In the genomic region with DNA sequence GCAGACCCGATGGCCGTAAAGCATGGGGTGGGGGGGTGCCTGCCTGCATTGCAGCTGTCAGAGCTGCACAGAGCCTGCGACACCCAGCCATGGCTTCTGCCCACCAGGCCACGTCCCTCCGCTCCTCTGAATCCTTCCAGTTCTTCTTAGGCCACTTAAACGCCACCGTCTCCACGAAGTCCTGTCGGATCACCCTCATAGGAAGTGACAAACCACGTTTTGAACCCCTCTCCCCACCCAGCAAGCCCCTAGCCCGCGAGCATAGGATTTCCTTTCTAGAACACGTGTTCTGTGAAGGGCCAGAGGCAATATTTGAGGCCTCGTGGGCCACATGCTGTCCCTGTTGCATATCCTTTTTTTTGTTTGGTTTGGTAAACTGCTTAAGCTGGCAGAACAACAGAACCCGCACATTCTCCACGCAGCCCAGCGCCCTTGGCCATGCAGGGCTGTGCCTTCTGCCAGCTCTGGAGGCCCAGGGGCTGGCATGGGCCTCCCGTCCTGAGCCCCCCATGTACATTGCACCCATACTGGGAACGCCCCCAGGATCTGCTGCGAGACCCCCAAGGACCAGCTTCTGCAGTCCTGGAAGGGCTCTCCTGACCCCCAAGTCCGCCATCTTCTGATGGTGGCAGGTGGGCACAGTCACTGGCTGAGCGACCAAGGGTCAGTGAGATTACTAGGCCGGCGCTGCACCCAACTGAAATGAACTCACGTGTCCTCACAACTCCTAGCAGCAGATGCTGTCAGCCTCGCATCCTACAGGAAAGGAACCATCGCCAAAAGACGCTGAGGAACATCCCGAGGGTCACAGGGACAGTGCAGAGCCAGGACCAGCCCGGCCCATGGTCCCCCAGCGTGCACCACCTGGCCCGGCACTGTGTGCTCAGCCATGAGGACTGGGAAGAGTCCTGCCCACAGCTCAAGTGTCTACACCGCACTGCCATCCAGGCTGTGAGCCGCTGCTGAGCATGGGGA, we compare ENCODE assay signal across 13 cellular contexts. TPM values are rescaled to one million over a fixed set of nuclear protein-coding genes. Genes with fewer than 3 reads are reported as not detected.
DNase-seq lines count a peak whose midpoint lies in the region; ATAC-seq and TF ChIP-seq lines count a peak whose summit lies in the region.
"Had no signal": no experiment of that assay in that cellular context is flagged by ENCODE, and none has a peak within 500 bp of the region (broad histone marks: within the 10 kb centered on the region; RNA-seq: fewer than 3 reads in every experiment).

No MANE protein-coding gene starts in this region.

- no peak overlapping the region for H3K23ac ChIP-seq in mesendoderm (ENCODE audit: low read length)

- no peaks in the 10 kb centered on the region for H3K9me3 Mint-ChIP-seq in Caco-2 (ENCODE audit: unreplicated experiment)

- H3K9me3 ChIP-seq in Caco-2 (no peaks in the 10 kb centered on the region), spleen (peaks cover 0 to 10% (median 5%) of the 10 kb centered on the region in 8 donors)

- H4K8ac ChIP-seq in mesendoderm (ENCODE audit: low read depth, low read length): no peak overlapping the region

- no peaks in the 10 kb centered on the region for H3K27me3 ChIP-seq in Caco-2 (replicated peaks; ENCODE audit: control insufficient read depth, insufficient read depth, low read length)
- no peaks in the 10 kb centered on the region for H3K27me3 ChIP-seq in mesendoderm (ENCODE audit: insufficient read depth, low read length, poor library complexity)
- no peaks in the 10 kb centered on the region for H3K27me3 ChIP-seq in spleen (replicated peaks in 1 of 7)
- H3K27me3 ChIP-seq: BLaER1 had no signal

- no peak overlapping the region for H3K4ac ChIP-seq in mesendoderm (ENCODE audit: low read depth, low read length)

- no peak overlapping the region; the same call in 1 of the 2 replicates for H3K4me3 ChIP-seq in Caco-2 (ENCODE audit: low read depth, low read length)
- H3K4me3 ChIP-seq in mesendoderm (ENCODE audit: low read length): no peak overlapping the region
- H3K4me3 ChIP-seq in spleen: no peak overlapping the region
- H3K4me3 ChIP-seq: BLaER1 had no signal

- no peaks in the 10 kb centered on the region for H3K79me2 ChIP-seq in mesendoderm (ENCODE audit: control insufficient read depth, insufficient read depth, low read length)

- WGBS in mesendoderm (ENCODE audit: extremely low coverage, insufficient coverage, low lambda C conversion rate): no CpG with 5 or more reads among the region's 34 CpGs
- 90 to 95% (median 94%) methylated on average over 34 of the region's 34 CpGs for WGBS in spleen, 5 donors

- no peak for TF ChIP-seq POLR2A in spleen (IDR thresholded peaks at IDR 0.05)

- no peaks in the 10 kb centered on the region for H3K36me3 ChIP-seq in Caco-2 (ENCODE audit: control insufficient read depth, insufficient read depth, low read length)
- H3K36me3 ChIP-seq in mesendoderm (ENCODE audit: control insufficient read depth, insufficient read depth, low read length): no peaks in the 10 kb centered on the region
- peaks cover 0 to 70% (median 13%) of the 10 kb centered on the region in 6 donors for H3K36me3 ChIP-seq in spleen

- no peak overlapping the region for H2BK120ac ChIP-seq in mesendoderm (ENCODE audit: low read depth, low read length)

- H2BK5ac ChIP-seq in mesendoderm (ENCODE audit: low read length): no peak overlapping the region

- H3K4me2 ChIP-seq in mesendoderm (ENCODE audit: low read length): no peak overlapping the region
- H3K4me2 ChIP-seq: BLaER1 had no signal

- peak overlapping the region; percentile 21 for H3K27ac Mint-ChIP-seq in Caco-2 (ENCODE audit: unreplicated experiment)

- no peak overlapping the region for H4K5ac ChIP-seq in mesendoderm (ENCODE audit: low read length)

- no peak for TF ChIP-seq CTCF in Caco-2 (IDR thresholded peaks at IDR 0.05; ENCODE audit: insufficient read depth in 1 of 2, low read depth in 1 of 2, low read length in 1 of 2, severe bottlenecking in 1 of 2, unreplicated experiment in 1 of 2)
- no peak for TF ChIP-seq CTCF in RWPE1 (conservative IDR thresholded peaks at IDR 0.05; ENCODE audit: low read depth)
- TF ChIP-seq CTCF in spleen (IDR thresholded peaks at IDR 0.05 in 8 of 11, conservative IDR thresholded peaks at IDR 0.05 in 3 of 11): no peak

- no peak overlapping the region for H3K9ac ChIP-seq in mesendoderm (ENCODE audit: low read length)
- H3K9ac ChIP-seq: BLaER1 had no signal

- peaks cover 27% of the 10 kb centered on the region for H3K36me3 Mint-ChIP-seq in Caco-2 (ENCODE audit: insufficient read depth, unreplicated experiment)

- H3K4me1 Mint-ChIP-seq in Caco-2 (ENCODE audit: low read depth, unreplicated experiment): peaks cover 10% of the 10 kb centered on the region

- H3K4me1 ChIP-seq in Caco-2: peaks cover 12% of the 10 kb centered on the region
- H3K4me1 ChIP-seq in mesendoderm (ENCODE audit: control insufficient read depth, low read depth, low read length): no peaks in the 10 kb centered on the region
- H3K4me1 ChIP-seq in spleen: peaks cover 0 to 5% (median 0%) of the 10 kb centered on the region in 6 donors

- no peak overlapping the region for H3K18ac ChIP-seq in mesendoderm (ENCODE audit: low read length)

- POLR2A ChIA-PET in Caco-2 (lab: Charles Lee): no interaction called here
- POLR2A ChIA-PET in RWPE1 (lab: Yijun Ruan, JAX; ENCODE audit: low non-redundant PET): no interaction called here

- peak overlapping the region; percentile 32 for H3K56ac ChIP-seq in mesendoderm (ENCODE audit: low read length)

- intact Hi-C loops in Caco-2 (cut with micrococcal nuclease; ENCODE audit: unreplicated experiment) (loop anchor here (1.0 kb wide), 4 partner anchors 35 to 167 kb away; a partner anchor contains a TSS), spleen (cut with DNase I; ENCODE audit: low total_unique reads) (no loop called here)

- no peak for ATAC-seq in HG03432 (IDR thresholded peaks at IDR 0.05; ENCODE audit: unreplicated experiment)

- H3K27me3 Mint-ChIP-seq in Caco-2 (ENCODE audit: insufficient read depth, unreplicated experiment): no peaks in the 10 kb centered on the region

- no peak overlapping the region for H2BK15ac ChIP-seq in mesendoderm (replicated peaks; ENCODE audit: low read depth)

- DNase-seq in Caco-2 (peak in 1 of 2 experiments; percentile 23), RWPE1 (ENCODE audit: low spot score) (no peak), mesendoderm (no peak), spleen (peak; percentile 64), cerebellum (ENCODE audit: low spot score) (no peak)
- DNase-seq in stimulated activated CD4-positive, alpha-beta T cell treated with anti-CD3 and anti-CD28 coated beads, Interleukin-1b, Interleukin-23, amount 100 ng/mL, for 48 hours: no peak
- DNase-seq: NCI-H1048; NCI-H226; NCI-H526; NK-92 treated with Interleukin-12 subunit alpha and Interleukin-12 subunit beta, amount 100 ng/mL, for 24 hours; OCI-M1 had no signal

- no peaks in the 10 kb centered on the region for H3K79me1 ChIP-seq in mesendoderm (ENCODE audit: low read length)

- H3K4me3 Mint-ChIP-seq in Caco-2 (ENCODE audit: unreplicated experiment): peak overlapping the region; percentile 77

- H3K27ac ChIP-seq in RWPE1: peak overlapping the region; percentile 25
- no peak overlapping the region for H3K27ac ChIP-seq in mesendoderm (ENCODE audit: low read depth, low read length)
- no peak overlapping the region for H3K27ac ChIP-seq in spleen
- H3K27ac ChIP-seq: BLaER1 had no signal

- CTCF ChIA-PET in Caco-2 (lab: Charles Lee) (no interaction called here), RWPE1 (lab: Yijun Ruan, JAX) (no interaction called here)

- no TSS peak for BruUV-seq in Caco-2 (replicated peaks; lab: Mats Ljungman, UMichigan)

- no peak overlapping the region for H2AK5ac ChIP-seq in mesendoderm (ENCODE audit: low read length)

RNA-seq across cellular contexts. Expression of a gene that starts 35.1 kb away (rescaled TPM):
- total RNA-seq in Caco-2 (2022): 63.7 and 69.2 TPM in 2 replicates
- polyA plus RNA-seq in mesendoderm (2013, experiment 1 of 2): 35.2 TPM
- polyA plus RNA-seq in mesendoderm (2013, experiment 2 of 2): 34.9 TPM
- 100 to 1,000 TPM in 1 of 7 donors, 10 to 100 TPM in 6; 36.5 to 106 (median 55.8) TPM for total RNA-seq in spleen
- 10 to 100 TPM; 31.8 to 56.0 (median 48.4) TPM for polyA plus RNA-seq in spleen
- 11.8 TPM for total RNA-seq in cerebellum
